1 cellular context compared by ENCODE assay signal in genomic region chr9:91361294-91362201, GRCh38.
A peak's percentile ranks its signal among the peaks of the same experiment; 100 is the strongest.
TF ChIP-seq lines count a peak whose summit lies in the region.

Gene AUH, minus strand, starts transcription at chr9:91361918. Its CDS starts 29 bp downstream, at chr9:91361889.

TF ChIP-seq in K562, 482 proteins besides CTCF, POLR2A, EP300 and RAD21 (continued from another document and continues in another):
- TF ChIP-seq, protein P1, sequence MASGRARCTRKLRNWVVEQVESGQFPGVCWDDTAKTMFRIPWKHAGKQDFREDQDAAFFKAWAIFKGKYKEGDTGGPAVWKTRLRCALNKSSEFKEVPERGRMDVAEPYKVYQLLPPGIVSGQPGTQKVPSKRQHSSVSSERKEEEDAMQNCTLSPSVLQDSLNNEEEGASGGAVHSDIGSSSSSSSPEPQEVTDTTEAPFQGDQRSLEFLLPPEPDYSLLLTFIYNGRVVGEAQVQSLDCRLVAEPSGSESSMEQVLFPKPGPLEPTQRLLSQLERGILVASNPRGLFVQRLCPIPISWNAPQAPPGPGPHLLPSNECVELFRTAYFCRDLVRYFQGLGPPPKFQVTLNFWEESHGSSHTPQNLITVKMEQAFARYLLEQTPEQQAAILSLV (tag; IDR thresholded peaks at IDR 0.05), result no peak
- no peak for TF ChIP-seq ZEB2 (IDR thresholded peaks at IDR 0.05)
- TF ChIP-seq ZNF695 (CRISPR knock-in tag; IDR thresholded peaks at IDR 0.05), result no peak
- no peak for TF ChIP-seq TBL1XR1 (IDR thresholded peaks at IDR 0.05; ENCODE audit: low read length in 2 of 2)
- TF ChIP-seq HNRNPL (IDR thresholded peaks at IDR 0.05; ENCODE audit: low read depth, low read length), result no peak
- peak; percentile 42; the same call in 1 of the 2 replicates for TF ChIP-seq MAFG (tag; conservative IDR thresholded peaks at IDR 0.05)
- TF ChIP-seq JUND (IDR thresholded peaks at IDR 0.05; ENCODE audit: borderline replicate concordance, low read depth, low read length), result no peak
- no peak for TF ChIP-seq JUND (tag; IDR thresholded peaks at IDR 0.05; ENCODE audit: borderline replicate concordance, low read depth, low read length)
- TF ChIP-seq ZNF740 (CRISPR knock-in tag; IDR thresholded peaks at IDR 0.05), result no peak
- no peak for TF ChIP-seq ZNF740 (tag; IDR thresholded peaks at IDR 0.05)
- no peak for TF ChIP-seq KAT2B (IDR thresholded peaks at IDR 0.05; ENCODE audit: low read depth, low read length)
- TF ChIP-seq C11orf30 (IDR thresholded peaks at IDR 0.05; ENCODE audit: low read depth), result peak; percentile 55; the same call in 1 of the 2 replicates
- 0 out of 2 replicates have a peak, but pooled peaks have one; percentile 29 for TF ChIP-seq POLR2H (tag; IDR thresholded peaks at IDR 0.05; ENCODE audit: low read depth)
- TF ChIP-seq FOXO4 (CRISPR knock-in tag; IDR thresholded peaks at IDR 0.05), result no peak
- TF ChIP-seq MXD1 (CRISPR knock-in tag; IDR thresholded peaks at IDR 0.05; ENCODE audit: borderline replicate concordance, poor library complexity, severe bottlenecking), result no peak
- no peak for TF ChIP-seq ZNF586 (CRISPR knock-in tag; conservative IDR thresholded peaks at IDR 0.05)
- TF ChIP-seq TFAM (CRISPR knock-in tag; conservative IDR thresholded peaks at IDR 0.05), result no peak
- no peak for TF ChIP-seq CBX2 (IDR thresholded peaks at IDR 0.05; ENCODE audit: insufficient read depth, low read length, poor library complexity, severe bottlenecking)
- TF ChIP-seq ATF7 (IDR thresholded peaks at IDR 0.05), result peak; percentile 41; the same call in 1 of the 2 replicates
- TF ChIP-seq ZSCAN29 (IDR thresholded peaks at IDR 0.05), result no peak
- TF ChIP-seq RBM22 (IDR thresholded peaks at IDR 0.05; ENCODE audit: low read depth, low read length, poor library complexity, severe bottlenecking), result no peak
- no peak for TF ChIP-seq HMG20B (CRISPR knock-in tag; IDR thresholded peaks at IDR 0.05)
- no peak for TF ChIP-seq ZNF121 (CRISPR knock-in tag; conservative IDR thresholded peaks at IDR 0.05)
- TF ChIP-seq MTA2 (IDR thresholded peaks at IDR 0.05; ENCODE audit: low read depth), result no peak
- TF ChIP-seq, protein P2, sequence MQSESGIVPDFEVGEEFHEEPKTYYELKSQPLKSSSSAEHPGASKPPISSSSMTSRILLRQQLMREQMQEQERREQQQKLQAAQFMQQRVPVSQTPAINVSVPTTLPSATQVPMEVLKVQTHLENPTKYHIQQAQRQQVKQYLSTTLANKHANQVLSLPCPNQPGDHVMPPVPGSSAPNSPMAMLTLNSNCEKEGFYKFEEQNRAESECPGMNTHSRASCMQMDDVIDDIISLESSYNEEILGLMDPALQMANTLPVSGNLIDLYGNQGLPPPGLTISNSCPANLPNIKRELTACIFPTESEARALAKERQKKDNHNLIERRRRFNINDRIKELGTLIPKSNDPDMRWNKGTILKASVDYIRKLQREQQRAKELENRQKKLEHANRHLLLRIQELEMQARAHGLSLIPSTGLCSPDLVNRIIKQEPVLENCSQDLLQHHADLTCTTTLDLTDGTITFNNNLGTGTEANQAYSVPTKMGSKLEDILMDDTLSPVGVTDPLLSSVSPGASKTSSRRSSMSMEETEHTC (IDR thresholded peaks at IDR 0.05), result no peak
- peak; percentile 30; the same call in 1 of the 2 replicates for TF ChIP-seq NFRKB (IDR thresholded peaks at IDR 0.05; ENCODE audit: low read depth)
- TF ChIP-seq TCF3 (CRISPR knock-in tag; IDR thresholded peaks at IDR 0.05), result no peak
- TF ChIP-seq, protein P3, sequence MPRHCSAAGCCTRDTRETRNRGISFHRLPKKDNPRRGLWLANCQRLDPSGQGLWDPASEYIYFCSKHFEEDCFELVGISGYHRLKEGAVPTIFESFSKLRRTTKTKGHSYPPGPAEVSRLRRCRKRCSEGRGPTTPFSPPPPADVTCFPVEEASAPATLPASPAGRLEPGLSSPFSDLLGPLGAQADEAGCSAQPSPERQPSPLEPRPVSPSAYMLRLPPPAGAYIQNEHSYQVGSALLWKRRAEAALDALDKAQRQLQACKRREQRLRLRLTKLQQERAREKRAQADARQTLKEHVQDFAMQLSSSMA (CRISPR knock-in tag; IDR thresholded peaks at IDR 0.05), result no peak
- TF ChIP-seq ZNF140 (CRISPR knock-in tag; IDR thresholded peaks at IDR 0.05), result no peak
- no peak for TF ChIP-seq ZNF165 (CRISPR knock-in tag; IDR thresholded peaks at IDR 0.05; ENCODE audit: borderline replicate concordance)
- no peak for TF ChIP-seq ZNF239 (CRISPR knock-in tag; IDR thresholded peaks at IDR 0.05)
- peak; percentile 81 to 97 (median 96) for TF ChIP-seq YY1 (IDR thresholded peaks at IDR 0.05; ENCODE audit: borderline replicate concordance in 1 of 3, control insufficient read depth in 1 of 3, extremely low read depth in 1 of 3, insufficient read depth in 3 of 3, insufficient read length in 1 of 3, insufficient replicate concordance in 2 of 3, low read depth in 1 of 3, low read length in 2 of 3)
- TF ChIP-seq CEBPG (CRISPR knock-in tag; IDR thresholded peaks at IDR 0.05), result peak; percentile 15; the same call in 1 of the 2 replicates
- TF ChIP-seq CEBPG (tag; conservative IDR thresholded peaks at IDR 0.05 in 1 of 2, IDR thresholded peaks at IDR 0.05 in 1 of 2), result no peak
- TF ChIP-seq ZNF41 (CRISPR knock-in tag; conservative IDR thresholded peaks at IDR 0.05), result no peak
- TF ChIP-seq CAMTA2 (CRISPR knock-in tag; conservative IDR thresholded peaks at IDR 0.05), result no peak
- peak; percentile 17 to 87 for TF ChIP-seq MAZ (CRISPR knock-in tag; conservative IDR thresholded peaks at IDR 0.05 in 1 of 2, IDR thresholded peaks at IDR 0.05 in 1 of 2)
- no peak for TF ChIP-seq CREB3 (tag; conservative IDR thresholded peaks at IDR 0.05; ENCODE audit: low read depth)
- TF ChIP-seq NR2F6 (CRISPR knock-in tag; IDR thresholded peaks at IDR 0.05), result no peak
- TF ChIP-seq FOXJ3 (CRISPR knock-in tag; IDR thresholded peaks at IDR 0.05), result no peak
- TF ChIP-seq SMARCB1 (IDR thresholded peaks at IDR 0.05; ENCODE audit: insufficient read length, low read depth), result no peak
- TF ChIP-seq, protein P4, sequence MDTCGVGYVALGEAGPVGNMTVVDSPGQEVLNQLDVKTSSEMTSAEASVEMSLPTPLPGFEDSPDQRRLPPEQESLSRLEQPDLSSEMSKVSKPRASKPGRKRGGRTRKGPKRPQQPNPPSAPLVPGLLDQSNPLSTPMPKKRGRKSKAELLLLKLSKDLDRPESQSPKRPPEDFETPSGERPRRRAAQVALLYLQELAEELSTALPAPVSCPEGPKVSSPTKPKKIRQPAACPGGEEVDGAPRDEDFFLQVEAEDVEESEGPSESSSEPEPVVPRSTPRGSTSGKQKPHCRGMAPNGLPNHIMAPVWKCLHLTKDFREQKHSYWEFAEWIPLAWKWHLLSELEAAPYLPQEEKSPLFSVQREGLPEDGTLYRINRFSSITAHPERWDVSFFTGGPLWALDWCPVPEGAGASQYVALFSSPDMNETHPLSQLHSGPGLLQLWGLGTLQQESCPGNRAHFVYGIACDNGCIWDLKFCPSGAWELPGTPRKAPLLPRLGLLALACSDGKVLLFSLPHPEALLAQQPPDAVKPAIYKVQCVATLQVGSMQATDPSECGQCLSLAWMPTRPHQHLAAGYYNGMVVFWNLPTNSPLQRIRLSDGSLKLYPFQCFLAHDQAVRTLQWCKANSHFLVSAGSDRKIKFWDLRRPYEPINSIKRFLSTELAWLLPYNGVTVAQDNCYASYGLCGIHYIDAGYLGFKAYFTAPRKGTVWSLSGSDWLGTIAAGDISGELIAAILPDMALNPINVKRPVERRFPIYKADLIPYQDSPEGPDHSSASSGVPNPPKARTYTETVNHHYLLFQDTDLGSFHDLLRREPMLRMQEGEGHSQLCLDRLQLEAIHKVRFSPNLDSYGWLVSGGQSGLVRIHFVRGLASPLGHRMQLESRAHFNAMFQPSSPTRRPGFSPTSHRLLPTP (IDR thresholded peaks at IDR 0.05; ENCODE audit: borderline replicate concordance, extremely low read depth, insufficient read length), result no peak
- no peak for TF ChIP-seq ZNF174 (CRISPR knock-in tag; IDR thresholded peaks at IDR 0.05)
- TF ChIP-seq, protein P5, sequence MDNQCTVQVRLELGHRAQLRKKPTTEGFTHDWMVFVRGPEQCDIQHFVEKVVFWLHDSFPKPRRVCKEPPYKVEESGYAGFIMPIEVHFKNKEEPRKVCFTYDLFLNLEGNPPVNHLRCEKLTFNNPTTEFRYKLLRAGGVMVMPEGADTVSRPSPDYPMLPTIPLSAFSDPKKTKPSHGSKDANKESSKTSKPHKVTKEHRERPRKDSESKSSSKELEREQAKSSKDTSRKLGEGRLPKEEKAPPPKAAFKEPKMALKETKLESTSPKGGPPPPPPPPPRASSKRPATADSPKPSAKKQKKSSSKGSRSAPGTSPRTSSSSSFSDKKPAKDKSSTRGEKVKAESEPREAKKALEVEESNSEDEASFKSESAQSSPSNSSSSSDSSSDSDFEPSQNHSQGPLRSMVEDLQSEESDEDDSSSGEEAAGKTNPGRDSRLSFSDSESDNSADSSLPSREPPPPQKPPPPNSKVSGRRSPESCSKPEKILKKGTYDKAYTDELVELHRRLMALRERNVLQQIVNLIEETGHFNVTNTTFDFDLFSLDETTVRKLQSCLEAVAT (IDR thresholded peaks at IDR 0.05), result 0 out of 4 replicates have a peak, but pooled peaks of 1 of the 2 experiments have one; percentile 25
- no peak for TF ChIP-seq CCAR2 (IDR thresholded peaks at IDR 0.05; ENCODE audit: low read depth, low read length)
- TF ChIP-seq RBM14 (IDR thresholded peaks at IDR 0.05; ENCODE audit: borderline replicate concordance, insufficient read depth, low read depth, low read length), result peak; percentile 92; the same call in 1 of the 2 replicates
- TF ChIP-seq PTTG1 (tag; IDR thresholded peaks at IDR 0.05; ENCODE audit: low read depth), result no peak
- TF ChIP-seq HBP1 (CRISPR knock-in tag; IDR thresholded peaks at IDR 0.05), result no peak
- TF ChIP-seq, protein P6, sequence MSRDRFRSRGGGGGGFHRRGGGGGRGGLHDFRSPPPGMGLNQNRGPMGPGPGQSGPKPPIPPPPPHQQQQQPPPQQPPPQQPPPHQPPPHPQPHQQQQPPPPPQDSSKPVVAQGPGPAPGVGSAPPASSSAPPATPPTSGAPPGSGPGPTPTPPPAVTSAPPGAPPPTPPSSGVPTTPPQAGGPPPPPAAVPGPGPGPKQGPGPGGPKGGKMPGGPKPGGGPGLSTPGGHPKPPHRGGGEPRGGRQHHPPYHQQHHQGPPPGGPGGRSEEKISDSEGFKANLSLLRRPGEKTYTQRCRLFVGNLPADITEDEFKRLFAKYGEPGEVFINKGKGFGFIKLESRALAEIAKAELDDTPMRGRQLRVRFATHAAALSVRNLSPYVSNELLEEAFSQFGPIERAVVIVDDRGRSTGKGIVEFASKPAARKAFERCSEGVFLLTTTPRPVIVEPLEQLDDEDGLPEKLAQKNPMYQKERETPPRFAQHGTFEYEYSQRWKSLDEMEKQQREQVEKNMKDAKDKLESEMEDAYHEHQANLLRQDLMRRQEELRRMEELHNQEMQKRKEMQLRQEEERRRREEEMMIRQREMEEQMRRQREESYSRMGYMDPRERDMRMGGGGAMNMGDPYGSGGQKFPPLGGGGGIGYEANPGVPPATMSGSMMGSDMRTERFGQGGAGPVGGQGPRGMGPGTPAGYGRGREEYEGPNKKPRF (IDR thresholded peaks at IDR 0.05; ENCODE audit: low read depth, low read length), result no peak
- no peak for TF ChIP-seq ILF3 (IDR thresholded peaks at IDR 0.05; ENCODE audit: borderline replicate concordance)
